24 cellular contexts compared by ENCODE assay signal in genomic region chr11:65922565-65922964, GRCh38. TPM values are rescaled to one million over a fixed set of nuclear protein-coding genes. Genes with fewer than 3 reads are reported as not detected.
DNase-seq lines count a peak whose midpoint lies in the region; ATAC-seq and TF ChIP-seq lines count a peak whose summit lies in the region.
"Had no signal": no experiment of that assay in that cellular context is flagged by ENCODE, and none has a peak within 500 bp of the region (broad histone marks: within the 10 kb centered on the region; RNA-seq: fewer than 3 reads in every experiment).

No MANE protein-coding gene starts in this region.

- no peaks in the 10 kb centered on the region for H3K27me3 Mint-ChIP-seq in CD4-positive, alpha-beta memory T cell
- H3K27me3 Mint-ChIP-seq in activated T-helper 17 cell treated with anti-CD3 and anti-CD28 coated beads, Interleukin-2, amount 50 U/mL, for 72 hours, result no peaks in the 10 kb centered on the region
- H3K27me3 Mint-ChIP-seq in nephron (ENCODE audit: low read depth), result no peaks in the 10 kb centered on the region
- H3K27me3 Mint-ChIP-seq: natural killer cell treated with Interleukin-12 subunit alpha and Interleukin-12 subunit beta and Interleukin-15 and Interleukin-18, amount 100 ng/mL, for 72 hours had no signal

- no peak for TF ChIP-seq CTCF in HEK293 (tag by site-specific recombination; IDR thresholded peaks at IDR 0.05)
- TF ChIP-seq CTCF in nephron (IDR thresholded peaks at IDR 0.05; ENCODE audit: unreplicated experiment in 3 of 3), result no peak
- no peak for TF ChIP-seq CTCF in GM10248 (IDR thresholded peaks at IDR 0.05; ENCODE audit: control extremely low read depth, extremely low read depth, low read depth, missing control alignments)

- H3K27me3 ChIP-seq in CD4-positive, alpha-beta memory T cell (ENCODE audit: insufficient read depth, low read length), result no peaks in the 10 kb centered on the region
- H3K27me3 ChIP-seq: gastroesophageal sphincter, thyroid gland had no signal

- peaks cover 12% of the 10 kb centered on the region for H3K36me3 ChIP-seq in CD4-positive, alpha-beta memory T cell (ENCODE audit: insufficient read depth, low read length)
- peaks cover 0 to 14% of the 10 kb centered on the region in 2 experiments; a peak in 2 of 3 replicates for H3K36me3 ChIP-seq in HEK293 (ENCODE audit: control insufficient read depth in 2 of 2, insufficient read depth in 1 of 2, low read length in 2 of 2)

- intact Hi-C loops in CD4-positive, alpha-beta memory T cell (cut with micrococcal nuclease), result no loop called here

- H3K4me1 ChIP-seq in CD4-positive, alpha-beta memory T cell (ENCODE audit: insufficient read depth, low read length), result peaks cover 40% of the 10 kb centered on the region
- no peaks in the 10 kb centered on the region for H3K4me1 ChIP-seq in HEK293 (ENCODE audit: control insufficient read depth, insufficient read depth, low read length)

- no peak overlapping the region for H3K27ac ChIP-seq in CD4-positive, alpha-beta memory T cell (ENCODE audit: low read depth, low read length)
- H3K27ac ChIP-seq in HEK293 (ENCODE audit: extremely low read depth, low read depth, low read length), result no peak overlapping the region
- H3K27ac ChIP-seq: coronary artery, gastroesophageal sphincter, KMS-11, left ventricle myocardium inferior had no signal

- ATAC-seq in activated T-helper 17 cell treated with anti-CD3 and anti-CD28 coated beads, Interleukin-2, amount 50 U/mL, for 72 hours (replicated peaks), result no peak
- no peak for ATAC-seq in HG02870 (IDR thresholded peaks at IDR 0.05; ENCODE audit: unreplicated experiment)
- ATAC-seq: gastroesophageal sphincter; HCT116; natural killer cell treated with Interleukin-12 subunit alpha and Interleukin-12 subunit beta and Interleukin-15 and Interleukin-18, amount 100 ng/mL, for 72 hours; PC-3; sciatic nerve had no signal

- H3K27ac Mint-ChIP-seq in CD4-positive, alpha-beta memory T cell, result peak overlapping the region in 4 of 7 donors; percentile 11 to 56 (median 30)
- peak overlapping the region; percentile 65 for H3K27ac Mint-ChIP-seq in activated T-helper 17 cell treated with anti-CD3 and anti-CD28 coated beads, Interleukin-2, amount 50 U/mL, for 72 hours
- H3K27ac Mint-ChIP-seq in nephron, result no peak overlapping the region

- CTCF ChIA-PET in CD4-positive, alpha-beta memory T cell (lab: Charles Lee; ENCODE audit: partially characterized antibody), result interaction anchor here (1.0 to 3.5 kb wide), 3 partner anchors 34 to 63 kb away, joined by 4 to 18 read pairs (median 6); partner anchors contain the start of genes FIBP and MUS81
- CTCF ChIA-PET in HEK293 (lab: Yijun Ruan, JAX) (interaction anchor here (0.6 to 2.1 kb wide), 5 partner anchors 33 to 100 kb away, joined by 3 to 10 read pairs (median 3); partner anchors contain the start of genes CCDC85B and FIBP), GM10248 (lab: Yijun Ruan, JAX) (interaction anchor here (0.9 to 3.5 kb wide), 6 partner anchors 11 to 100 kb away, joined by 3 to 15 read pairs (median 4); partner anchors contain the start of gene FIBP)

- no peak overlapping the region for H3K4me3 ChIP-seq in CD4-positive, alpha-beta memory T cell (ENCODE audit: low read length in 2 of 2)
- no peak overlapping the region for H3K4me3 ChIP-seq in HEK293 (ENCODE audit: low read depth, low read length)
- H3K4me3 ChIP-seq: coronary artery, gastroesophageal sphincter, left ventricle myocardium inferior, thyroid gland had no signal

- DNase-seq in CD4-positive, alpha-beta memory T cell, result no peak
- DNase-seq in cerebellar cortex (ENCODE audit: low spot score) (no peak), GM10248 (ENCODE audit: extremely low spot score) (no peak)
- DNase-seq: activated effector memory CD4-positive, alpha-beta T cell treated with Interleukin-2 at 50 U/mL for 16 hours; amygdala; hippocampal formation; left ventricle myocardium inferior; NCI-H2171; NCI-H524; PC-3; SHP77; stimulated activated naive CD4-positive, alpha-beta T cell treated with Interleukin-2 at 50 U/mL for 16 hours; thyroid gland had no signal

- H3K4me3 Mint-ChIP-seq in CD4-positive, alpha-beta memory T cell, result peak overlapping the region in 7 of 8 donors; percentile 9 to 54 (median 24)
- no peak overlapping the region for H3K4me3 Mint-ChIP-seq in activated T-helper 17 cell treated with anti-CD3 and anti-CD28 coated beads, Interleukin-2, amount 50 U/mL, for 72 hours
- H3K4me3 Mint-ChIP-seq in nephron, result peak overlapping the region; percentile 4 to 58 (median 53)
- H3K4me3 Mint-ChIP-seq: natural killer cell treated with Interleukin-12 subunit alpha and Interleukin-12 subunit beta and Interleukin-15 and Interleukin-18, amount 100 ng/mL, for 72 hours had no signal

- POLR2A ChIA-PET in CD4-positive, alpha-beta memory T cell (lab: Charles Lee; ENCODE audit: partially characterized antibody), result interaction anchor here (0.7 to 14.1 kb wide), 4 partner anchors 22 to 347 kb away, joined by 3 to 320 read pairs (median 6); partner anchors contain the start of genes CCDC85B, EHBP1L1, FIBP and FOSL1
- POLR2A ChIA-PET in HEK293 (lab: Yijun Ruan, JAX) (interaction anchor here (0.6 to 1.8 kb wide), 3 partner anchors 32 to 755 kb away, joined by 4 to 5 read pairs (median 4); partner anchors contain the start of genes CCDC85B and RBM4B), GM10248 (lab: Yijun Ruan, JAX) (no interaction called here)

- H3K9me3 ChIP-seq in CD4-positive, alpha-beta memory T cell (ENCODE audit: control insufficient read depth in 1 of 2, low read length in 2 of 2), result no peaks in the 10 kb centered on the region
- H3K9me3 ChIP-seq in HEK293 (ENCODE audit: control insufficient read depth, insufficient read depth, low read depth, low read length), result no peaks in the 10 kb centered on the region
- H3K9me3 ChIP-seq: gastroesophageal sphincter, left ventricle myocardium inferior, thyroid gland had no signal

- H3K4me1 Mint-ChIP-seq in CD4-positive, alpha-beta memory T cell, result peaks cover 9 to 42% (median 26%) of the 10 kb centered on the region in 4 donors
- peaks cover 7% of the 10 kb centered on the region for H3K4me1 Mint-ChIP-seq in activated T-helper 17 cell treated with anti-CD3 and anti-CD28 coated beads, Interleukin-2, amount 50 U/mL, for 72 hours
- no peaks in the 10 kb centered on the region for H3K4me1 Mint-ChIP-seq in nephron

- peaks cover 15 to 28% of the 10 kb centered on the region in 2 donors for H3K36me3 Mint-ChIP-seq in CD4-positive, alpha-beta memory T cell
- H3K36me3 Mint-ChIP-seq in activated T-helper 17 cell treated with anti-CD3 and anti-CD28 coated beads, Interleukin-2, amount 50 U/mL, for 72 hours (ENCODE audit: low read depth), result peaks cover 33% of the 10 kb centered on the region
- peaks cover 20% of the 10 kb centered on the region for H3K36me3 Mint-ChIP-seq in nephron (ENCODE audit: low read depth)
- H3K36me3 Mint-ChIP-seq: natural killer cell treated with Interleukin-12 subunit alpha and Interleukin-12 subunit beta and Interleukin-15 and Interleukin-18, amount 100 ng/mL, for 72 hours had no signal

- peaks cover 0 to 4% (median 0%) of the 10 kb centered on the region in 8 donors for H3K9me3 Mint-ChIP-seq in CD4-positive, alpha-beta memory T cell
- H3K9me3 Mint-ChIP-seq in activated T-helper 17 cell treated with anti-CD3 and anti-CD28 coated beads, Interleukin-2, amount 50 U/mL, for 72 hours, result peaks cover 3% of the 10 kb centered on the region
- no peaks in the 10 kb centered on the region for H3K9me3 Mint-ChIP-seq in nephron

TF ChIP-seq in HEK293, 187 proteins besides CTCF, POLR2A, EP300 and RAD21:
- no peak for TF ChIP-seq ZNF529 (tag by site-specific recombination; IDR thresholded peaks at IDR 0.05; ENCODE audit: insufficient replicate concordance)
- TF ChIP-seq ZNF140 (tag by site-specific recombination; IDR thresholded peaks at IDR 0.05), result 0 out of 2 replicates have a peak, but pooled peaks have one; percentile 8

RNA-seq across cellular contexts. Expression of gene DRAP1, which starts 3.3 kb away (rescaled TPM):
- 10 to 100 TPM; 78.2 to 78.7 TPM for total RNA-seq in CD4-positive, alpha-beta memory T cell
- 100 to 1,000 TPM in 1 of 2 donors, 10 to 100 TPM in 1; 90.4 to 102 TPM for polyA plus RNA-seq in CD4-positive, alpha-beta memory T cell
- total RNA-seq in activated T-helper 17 cell treated with anti-CD3 and anti-CD28 coated beads, Interleukin-2, amount 50 U/mL, for 72 hours, result 10 to 100 TPM; 85.3 to 94.5 TPM

RNA-seq across cellular contexts. Expression of gene C11orf68, which starts 3.7 kb away (rescaled TPM):
- 10 to 100 TPM; 57.1 to 59.5 TPM for total RNA-seq in CD4-positive, alpha-beta memory T cell
- polyA plus RNA-seq in CD4-positive, alpha-beta memory T cell, result 10 to 100 TPM; 48.0 to 81.6 TPM
- total RNA-seq in activated T-helper 17 cell treated with anti-CD3 and anti-CD28 coated beads, Interleukin-2, amount 50 U/mL, for 72 hours, result 10 to 100 TPM; 20.9 to 30.1 TPM

RNA-seq across cellular contexts. Expression of gene FOSL1, which starts 22.4 kb away (rescaled TPM):
- under 1 TPM; 0.39 to 0.79 TPM for total RNA-seq in CD4-positive, alpha-beta memory T cell
- polyA plus RNA-seq in CD4-positive, alpha-beta memory T cell, result under 1 TPM in 1 of 2 donors, not detected in 1; 0.81 TPM
- 10 to 100 TPM; 18.7 to 24.8 TPM for total RNA-seq in activated T-helper 17 cell treated with anti-CD3 and anti-CD28 coated beads, Interleukin-2, amount 50 U/mL, for 72 hours

RNA-seq across cellular contexts. Expression of gene TSGA10IP, which starts 22.7 kb away (rescaled TPM):
- not detected for total RNA-seq in CD4-positive, alpha-beta memory T cell
- polyA plus RNA-seq in CD4-positive, alpha-beta memory T cell, result not detected
- not detected for total RNA-seq in activated T-helper 17 cell treated with anti-CD3 and anti-CD28 coated beads, Interleukin-2, amount 50 U/mL, for 72 hours
- total RNA-seq: bronchial epithelial cell; gastroesophageal sphincter; left ventricle myocardium inferior; natural killer cell treated with Interleukin-12 subunit alpha and Interleukin-12 subunit beta and Interleukin-15 and Interleukin-18, amount 100 ng/mL, for 72 hours; PC-3; sciatic nerve had no signal

RNA-seq across cellular contexts. Expression of gene CCDC85B, which starts 32.1 kb away (rescaled TPM):
- total RNA-seq in CD4-positive, alpha-beta memory T cell, result 10 to 100 TPM; 22.9 to 24.9 TPM
- polyA plus RNA-seq in CD4-positive, alpha-beta memory T cell, result 10 to 100 TPM; 60.0 to 68.3 TPM
- total RNA-seq in activated T-helper 17 cell treated with anti-CD3 and anti-CD28 coated beads, Interleukin-2, amount 50 U/mL, for 72 hours, result 10 to 100 TPM; 21.0 to 37.2 TPM

Comparison
In these comparisons a context has a peak if more than half of its experiments do, and no peak if none do; other contexts are left out.
1. H3K27ac Mint-ChIP-seq: peak in CD4-positive, alpha-beta memory T cell (4 of 7) and activated T-helper 17 cell treated with anti-CD3 and anti-CD28 coated beads, Interleukin-2, amount 50 U/mL, for 72 hours (single experiment); none in nephron (0 of 3).
2. RNA of gene FOSL1, which starts 22.4 kb away (total RNA-seq): 18.7 to 24.8 TPM in activated T-helper 17 cell treated with anti-CD3 and anti-CD28 coated beads, Interleukin-2, amount 50 U/mL, for 72 hours; 0.39 to 0.79 TPM in CD4-positive, alpha-beta memory T cell; every median in the first group is over 10 times any median in the second.